19 cellular contexts compared by ENCODE assay signal in genomic region chr21:36915701-36916075, GRCh38. TPM values are rescaled to one million over a fixed set of nuclear protein-coding genes. Genes with fewer than 3 reads are reported as not detected.
A peak's percentile ranks its signal among the peaks of the same experiment; 100 is the strongest.
DNase-seq lines count a peak whose midpoint lies in the region; TF ChIP-seq lines count a peak whose summit lies in the region.
"Had no signal": no experiment of that assay in that cellular context is flagged by ENCODE, and none has a peak within 500 bp of the region (broad histone marks: within the 10 kb centered on the region; RNA-seq: fewer than 3 reads in every experiment).

No MANE protein-coding gene starts in this region.

- no peak overlapping the region for H3K4me3 Mint-ChIP-seq in glutamatergic neuron (ENCODE audit: unreplicated experiment)
- H3K4me3 Mint-ChIP-seq: B cell; CD4-positive, CD25-positive, alpha-beta regulatory T cell; CD8-positive, alpha-beta T cell had no signal

- TF ChIP-seq CTCF in right atrium auricular region (IDR thresholded peaks at IDR 0.05) = no peak
- no peak for TF ChIP-seq CTCF in RWPE1 (conservative IDR thresholded peaks at IDR 0.05; ENCODE audit: low read depth)
- TF ChIP-seq CTCF in glutamatergic neuron (IDR thresholded peaks at IDR 0.05; ENCODE audit: partially characterized antibody, unreplicated experiment) = no peak
- no peak for TF ChIP-seq CTCF in foreskin fibroblast (IDR thresholded peaks at IDR 0.05; ENCODE audit: low read depth, low read length)

- peaks cover 45% of the 10 kb centered on the region for H3K4me1 Mint-ChIP-seq in glutamatergic neuron (ENCODE audit: low read depth, unreplicated experiment)

- no peaks in the 10 kb centered on the region for H3K36me3 Mint-ChIP-seq in glutamatergic neuron (ENCODE audit: unreplicated experiment)

- H3K36me3 ChIP-seq in right atrium auricular region = no peaks in the 10 kb centered on the region

- no peaks in the 10 kb centered on the region for H3K27me3 ChIP-seq in right atrium auricular region
- H3K27me3 ChIP-seq: BLaER1 had no signal

- H3K27me3 Mint-ChIP-seq in glutamatergic neuron (ENCODE audit: unreplicated experiment) = peaks cover 7% of the 10 kb centered on the region
- H3K27me3 Mint-ChIP-seq: B cell; CD4-positive, CD25-positive, alpha-beta regulatory T cell had no signal

- peaks cover 14% of the 10 kb centered on the region for H3K9me3 Mint-ChIP-seq in glutamatergic neuron (ENCODE audit: unreplicated experiment)
- H3K9me3 Mint-ChIP-seq: CD4-positive, CD25-positive, alpha-beta regulatory T cell; CD8-positive, alpha-beta T cell had no signal

- H3K27ac Mint-ChIP-seq in glutamatergic neuron (ENCODE audit: unreplicated experiment) = no peak overlapping the region
- H3K27ac Mint-ChIP-seq: B cell; CD8-positive, alpha-beta T cell had no signal

- intact Hi-C loops in cardiac septum (cut with DNase I) = loop anchor here (5.0 kb wide), 1 partner anchor 58 kb away; no protein-coding TSS in a partner anchor

- H3K4me3 ChIP-seq in right atrium auricular region = no peak overlapping the region
- no peak overlapping the region for H3K4me3 ChIP-seq in foreskin fibroblast (ENCODE audit: low read depth in 1 of 2, low read length in 2 of 2)
- H3K4me3 ChIP-seq: BLaER1, GM23248 had no signal

- H3K9me3 ChIP-seq in right atrium auricular region = no peaks in the 10 kb centered on the region

- peaks cover 0 to 12% of the 10 kb centered on the region in 2 donors for H3K4me1 ChIP-seq in right atrium auricular region

- DNase-seq in right atrium auricular region (ENCODE audit: low spot score) (peak; percentile 26), cardiac septum (ENCODE audit: low spot score) (no peak), RWPE1 (ENCODE audit: low spot score) (no peak), glutamatergic neuron (peak; percentile 65), AG08396 (ENCODE audit: low spot score) (no peak), foreskin fibroblast (no peak), nucleus accumbens (lab: John Stamatoyannopoulos, UW) (no peak)
- DNase-seq: 8988T; Caco-2; CD4-positive, CD25-positive, alpha-beta regulatory T cell; CD8-positive, alpha-beta T cell; DMS153; DND-41; GM23248; H7; HCEC 1CT had no signal

- CTCF ChIA-PET in RWPE1 (lab: Yijun Ruan, JAX) = interaction anchor here (0.5 kb wide), 1 partner anchor 111 kb away, joined by 3 read pairs; no protein-coding TSS in a partner anchor

- H3K27ac ChIP-seq in right atrium auricular region (no peak overlapping the region), RWPE1 (peak overlapping the region; percentile 19)
- H3K27ac ChIP-seq: BLaER1, C4-2B, GM23248 had no signal

- POLR2A ChIA-PET in RWPE1 (lab: Yijun Ruan, JAX; ENCODE audit: low non-redundant PET) = interaction anchor here (0.6 kb wide), 1 partner anchor 50 kb away, joined by 8 read pairs; no protein-coding TSS in a partner anchor

RNA-seq across cellular contexts. Expression of gene HLCS, which starts 50.8 kb away (rescaled TPM):
- total RNA-seq in right atrium auricular region = 10 to 100 TPM in 1 of 2 donors, 1 to 10 TPM in 1; 6.9 to 10.0 TPM
- total RNA-seq in cardiac septum = 6.9 TPM
- 15.9 TPM for total RNA-seq in glutamatergic neuron (ENCODE audit: unreplicated experiment)

Comparison
In these comparisons a context has a peak if more than half of its experiments do, and no peak if none do; other contexts are left out.
1. DNase-seq: peak in right atrium auricular region (single experiment) and glutamatergic neuron (single experiment); none in cardiac septum (single experiment), RWPE1 (single experiment), AG08396 (single experiment), foreskin fibroblast (0 of 2) and nucleus accumbens (0 of 56).